Comparison of ENCODE assay signal across 8 cellular contexts in genomic region chr1:222711319-222712252, GRCh38. TPM values are rescaled to one million over a fixed set of nuclear protein-coding genes. Genes with fewer than 3 reads are reported as not detected.
DNase-seq lines count a peak whose midpoint lies in the region; TF ChIP-seq lines count a peak whose summit lies in the region.

No MANE protein-coding gene starts in this region.

- no peaks in the 10 kb centered on the region for H3K27me3 ChIP-seq in SK-N-SH (ENCODE audit: insufficient read depth)

- H3K27ac ChIP-seq in KOPT-K1 (ENCODE audit: low read depth, low read length, poor library complexity, severe bottlenecking) (peak overlapping the region; percentile 97), SK-N-SH (ENCODE audit: low read depth in 2 of 2, low read length in 1 of 2) (peak overlapping the region; percentile 91 to 93)

- no peaks in the 10 kb centered on the region for H3K9me2 ChIP-seq in SK-N-SH

- peak overlapping the region; percentile 84 for H3K4me2 ChIP-seq in SK-N-SH

- TF ChIP-seq RAD21 in SK-N-SH (IDR thresholded peaks at IDR 0.05; ENCODE audit: low read length), result no peak

- TF ChIP-seq CTCF in SK-N-SH (IDR thresholded peaks at IDR 0.05) (no peak), osteocyte (IDR thresholded peaks at IDR 0.05) (no peak), type B pancreatic cell (conservative IDR thresholded peaks at IDR 0.05) (no peak)

- peak overlapping the region; percentile 72 to 91 for H3K4me3 ChIP-seq in SK-N-SH (ENCODE audit: low read depth in 2 of 2, low read length in 1 of 2)

- H3F3A ChIP-seq in SK-N-SH (replicated peaks; ENCODE audit: insufficient read depth), result peaks cover 10% of the 10 kb centered on the region

- TF ChIP-seq EP300 in SK-N-SH (IDR thresholded peaks at IDR 0.05; ENCODE audit: borderline replicate concordance in 1 of 2, low read depth in 1 of 2, low read length in 1 of 2), result no peak

- CTCF ChIA-PET in SK-N-SH (lab: Yijun Ruan, JAX), result interaction anchor here (0.7 kb wide), 1 partner anchor 256 kb away, joined by 3 read pairs; no protein-coding TSS in a partner anchor
- CTCF ChIA-PET in activated naive CD4-positive, alpha-beta T cell treated with anti-CD3 and anti-CD28 coated beads, Interleukin-2, amount 10 ng/mL, durations not matched to agents 7 days and 5 days (lab: Charles Lee), result interaction anchor here (0.6 to 1.5 kb wide), 2 partner anchors 11 to 54 kb away, joined by 4 to 5 read pairs; no protein-coding TSS in a partner anchor

- peak overlapping the region; percentile 99 for H3K27ac Mint-ChIP-seq in activated naive CD4-positive, alpha-beta T cell treated with anti-CD3 and anti-CD28 coated beads, Interleukin-2, amount 10 ng/mL, durations not matched to agents 7 days and 5 days
- H3K27ac Mint-ChIP-seq in osteocyte (ENCODE audit: unreplicated experiment), result peak overlapping the region; percentile 100
- peak overlapping the region; percentile 99 for H3K27ac Mint-ChIP-seq in type B pancreatic cell

- H3K9ac ChIP-seq in SK-N-SH, result peak overlapping the region; percentile 86

- H3K27me3 Mint-ChIP-seq in activated naive CD4-positive, alpha-beta T cell treated with anti-CD3 and anti-CD28 coated beads, Interleukin-2, amount 10 ng/mL, durations not matched to agents 7 days and 5 days, result no peaks in the 10 kb centered on the region
- H3K27me3 Mint-ChIP-seq in osteocyte (ENCODE audit: unreplicated experiment) (no peaks in the 10 kb centered on the region), type B pancreatic cell (no peaks in the 10 kb centered on the region)

- WGBS in SK-N-SH (ENCODE audit: low lambda C conversion rate), result 1% methylated on average over 27 of the region's 42 CpGs

- H3K4me3 Mint-ChIP-seq in activated naive CD4-positive, alpha-beta T cell treated with anti-CD3 and anti-CD28 coated beads, Interleukin-2, amount 10 ng/mL, durations not matched to agents 7 days and 5 days, result peak overlapping the region; percentile 97
- peak overlapping the region; percentile 95 for H3K4me3 Mint-ChIP-seq in osteocyte (ENCODE audit: unreplicated experiment)
- H3K4me3 Mint-ChIP-seq in type B pancreatic cell, result peak overlapping the region; percentile 98

- DNase-seq in ELR (ENCODE audit: low read depth), result peak; percentile 93
- peak; percentile 30 for DNase-seq in GOT3 (lab: John Stamatoyannopoulos, UW)
- DNase-seq in SK-N-SH, result peak; percentile 58
- DNase-seq in activated naive CD4-positive, alpha-beta T cell treated with anti-CD3 and anti-CD28 coated beads, Interleukin-2, amount 10 ng/mL, durations not matched to agents 7 days and 5 days, result peak; percentile 84
- peak; percentile 66 for DNase-seq in germinal center (ENCODE audit: low spot score)
- no peak for DNase-seq in osteocyte (ENCODE audit: extremely low spot score, unreplicated experiment)
- peak; percentile 72 for DNase-seq in type B pancreatic cell (ENCODE audit: extremely low spot score, unreplicated experiment)

- H3K36me3 ChIP-seq in KOPT-K1 (ENCODE audit: insufficient read depth, low read length) (peaks cover 14% of the 10 kb centered on the region), SK-N-SH (replicated peaks in 1 of 2; ENCODE audit: control insufficient read depth in 1 of 2, insufficient read depth in 2 of 2, low read length in 1 of 2) (peaks cover 7 to 16% of the 10 kb centered on the region in 2 experiments)

- H3K4me1 ChIP-seq in SK-N-SH (ENCODE audit: control insufficient read depth in 1 of 2, insufficient read depth in 2 of 2, low read depth in 1 of 2, low read length in 1 of 2), result peaks cover 0 to 11% of the 10 kb centered on the region in 2 experiments; a peak in 3 of 4 replicates

- H3K4me1 Mint-ChIP-seq in activated naive CD4-positive, alpha-beta T cell treated with anti-CD3 and anti-CD28 coated beads, Interleukin-2, amount 10 ng/mL, durations not matched to agents 7 days and 5 days, result peaks cover 54% of the 10 kb centered on the region
- H3K4me1 Mint-ChIP-seq in osteocyte (ENCODE audit: unreplicated experiment) (peaks cover 35% of the 10 kb centered on the region), type B pancreatic cell (ENCODE audit: unreplicated experiment) (peaks cover 18% of the 10 kb centered on the region)

- peaks cover 78% of the 10 kb centered on the region for H3K79me2 ChIP-seq in SK-N-SH (ENCODE audit: insufficient read depth)

- H2AFZ ChIP-seq in SK-N-SH (ENCODE audit: low read depth), result peak overlapping the region; percentile 58

- POLR2A ChIA-PET in SK-N-SH (lab: Yijun Ruan, JAX), result interaction anchor here (1.3 kb wide), 1 partner anchor 68 kb away, joined by 3 read pairs; no protein-coding TSS in a partner anchor

- H3K36me3 Mint-ChIP-seq in activated naive CD4-positive, alpha-beta T cell treated with anti-CD3 and anti-CD28 coated beads, Interleukin-2, amount 10 ng/mL, durations not matched to agents 7 days and 5 days, result peaks cover 52% of the 10 kb centered on the region
- H3K36me3 Mint-ChIP-seq in osteocyte (ENCODE audit: unreplicated experiment), result peaks cover 4% of the 10 kb centered on the region
- peaks cover 9% of the 10 kb centered on the region for H3K36me3 Mint-ChIP-seq in type B pancreatic cell

- H3K9me3 ChIP-seq in KOPT-K1 (ENCODE audit: insufficient read depth, low read length, poor library complexity, severe bottlenecking), result no peaks in the 10 kb centered on the region
- no peaks in the 10 kb centered on the region for H3K9me3 ChIP-seq in SK-N-SH

- H3K9me3 Mint-ChIP-seq in activated naive CD4-positive, alpha-beta T cell treated with anti-CD3 and anti-CD28 coated beads, Interleukin-2, amount 10 ng/mL, durations not matched to agents 7 days and 5 days, result no peaks in the 10 kb centered on the region
- no peaks in the 10 kb centered on the region for H3K9me3 Mint-ChIP-seq in osteocyte (ENCODE audit: unreplicated experiment)
- no peaks in the 10 kb centered on the region for H3K9me3 Mint-ChIP-seq in type B pancreatic cell

- no peaks in the 10 kb centered on the region for H4K20me1 ChIP-seq in SK-N-SH (ENCODE audit: insufficient read depth)

TF ChIP-seq in SK-N-SH, 30 proteins besides CTCF, POLR2A, EP300 and RAD21:
- TF ChIP-seq SIN3A (IDR thresholded peaks at IDR 0.05; ENCODE audit: borderline replicate concordance, low read depth, low read length) (peak; percentile 22; the same call in 1 of the 2 replicates), GABPA (IDR thresholded peaks at IDR 0.05; ENCODE audit: low read depth) (0 out of 2 replicates have a peak, but pooled peaks have one; percentile 10), ZBTB33 (IDR thresholded peaks at IDR 0.05; ENCODE audit: borderline replicate concordance, low read depth) (no peak), POLR2AphosphoS5 (IDR thresholded peaks at IDR 0.05; ENCODE audit: low read depth, low read length) (peak; percentile 25; the same call in 1 of the 2 replicates), MXI1 (IDR thresholded peaks at IDR 0.05; ENCODE audit: low read depth, low read length) (peak; percentile 56), MAX (IDR thresholded peaks at IDR 0.05; ENCODE audit: low read depth) (0 out of 2 replicates have a peak, but pooled peaks have one; percentile 11), TAF1 (IDR thresholded peaks at IDR 0.05; ENCODE audit: borderline replicate concordance, low read depth, low read length) (0 out of 2 replicates have a peak, but pooled peaks have one; percentile 6), EZH2phosphoT487 (IDR thresholded peaks at IDR 0.05; ENCODE audit: borderline replicate concordance, low read depth) (no peak), RCOR1 (IDR thresholded peaks at IDR 0.05; ENCODE audit: low read length) (0 out of 2 replicates have a peak, but pooled peaks have one; percentile 2)

RNA-seq across cellular contexts. Expression of gene AIDA, which starts 0.7 kb away (rescaled TPM):
- polyA plus RNA-seq in SK-N-SH (2012; rRNA removed), result 20.8 and 31.7 TPM in 2 replicates
- polyA plus RNA-seq in SK-N-SH (2012; cell fraction: cytosol; rRNA removed), result 41.1 and 45.6 TPM in 2 replicates
- 4.9 and 11.4 TPM in 2 replicates for polyA plus RNA-seq in SK-N-SH (2012; cell fraction: nucleus; rRNA removed)
- 64.5 and 65.2 TPM in 2 replicates for total RNA-seq in osteocyte
- total RNA-seq in type B pancreatic cell (ENCODE audit: low replicate concordance), result 40.2 and 54.0 TPM in 2 replicates

RNA-seq across cellular contexts. Expression of gene BROX, which starts 0.8 kb away (rescaled TPM):
- 3.8 and 4.0 TPM in 2 replicates for polyA plus RNA-seq in SK-N-SH (2012; rRNA removed)
- polyA plus RNA-seq in SK-N-SH (2012; cell fraction: cytosol; rRNA removed), result 6.2 and 8.3 TPM in 2 replicates
- 6.5 and 6.6 TPM in 2 replicates for polyA plus RNA-seq in SK-N-SH (2012; cell fraction: nucleus; rRNA removed)
- total RNA-seq in osteocyte, result 41.4 and 45.1 TPM in 2 replicates
- 32.5 and 41.4 TPM in 2 replicates for total RNA-seq in type B pancreatic cell (ENCODE audit: low replicate concordance)

RNA-seq across cellular contexts. Expression of gene FAM177B, which starts 25.4 kb away (rescaled TPM):
- not detected in 2 replicates for polyA plus RNA-seq in SK-N-SH (2012; rRNA removed)
- not detected in 2 replicates for polyA plus RNA-seq in SK-N-SH (2012; cell fraction: cytosol; rRNA removed)
- polyA plus RNA-seq in SK-N-SH (2012; cell fraction: nucleus; rRNA removed), result not detected in 2 replicates
- not detected in 2 replicates for total RNA-seq in osteocyte
- total RNA-seq in type B pancreatic cell (ENCODE audit: low replicate concordance), result 0.34 and 0.36 TPM in 2 replicates
